11 cellular contexts compared by ENCODE assay signal in genomic region chr15:74265046-74265639, GRCh38. TPM values are rescaled to one million over a fixed set of nuclear protein-coding genes. Genes with fewer than 3 reads are reported as not detected.
DNase-seq lines count a peak whose midpoint lies in the region; ATAC-seq, FAIRE-seq and TF ChIP-seq lines count a peak whose summit lies in the region.
"Had no signal": no experiment of that assay in that cellular context is flagged by ENCODE, and none has a peak within 500 bp of the region (broad histone marks: within the 10 kb centered on the region; RNA-seq: fewer than 3 reads in every experiment).

No MANE protein-coding gene starts in this region.

- H3K9ac ChIP-seq in mesenchymal stem cell (ENCODE audit: low read length), result no peak overlapping the region

- no peak overlapping the region for H2AFZ ChIP-seq in mesenchymal stem cell (ENCODE audit: low read depth, low read length)

- H3K18ac ChIP-seq in mesenchymal stem cell (ENCODE audit: low read depth in 1 of 2, low read length in 2 of 2), result no peak overlapping the region

- H3K4me3 ChIP-seq in astrocyte of the spinal cord (ENCODE audit: low read depth, low read length) (no peak overlapping the region), mesenchymal stem cell (ENCODE audit: insufficient read depth in 1 of 2, low read depth in 1 of 2, low read length in 2 of 2) (no peak overlapping the region), small intestine (ENCODE audit: low read depth in 1 of 2, low read length in 2 of 2) (no peak overlapping the region)

- H3K9me3 ChIP-seq in mesenchymal stem cell (ENCODE audit: control insufficient read depth, low read length) (no peaks in the 10 kb centered on the region), small intestine (ENCODE audit: control insufficient read depth, low read depth) (no peaks in the 10 kb centered on the region)

- H2BK5ac ChIP-seq in mesenchymal stem cell (ENCODE audit: low read depth, low read length, poor library complexity, severe bottlenecking), result no peak overlapping the region

- no peak for FAIRE-seq in small intestine (lab: Jason Lieb, UNC)

- no peak overlapping the region for H2BK120ac ChIP-seq in mesenchymal stem cell (ENCODE audit: low read depth, low read length)

- CTCF ChIA-PET in activated CD4-positive, alpha-beta T cell treated with anti-CD3 and anti-CD28 coated beads for 36 hours (lab: Charles Lee), result interaction anchor here (0.6 to 0.7 kb wide), 3 partner anchors 13 to 212 kb away, joined by 3 read pairs; no protein-coding TSS in a partner anchor

- H3K79me1 ChIP-seq in mesenchymal stem cell (replicated peaks; ENCODE audit: low read length, poor library complexity, severe bottlenecking), result no peaks in the 10 kb centered on the region

- no peak overlapping the region for H3K27ac Mint-ChIP-seq in activated CD4-positive, alpha-beta T cell treated with anti-CD3 and anti-CD28 coated beads for 36 hours
- no peak overlapping the region for H3K27ac Mint-ChIP-seq in effector memory CD8-positive, alpha-beta T cell

- peaks cover 23% of the 10 kb centered on the region for H3K27me3 Mint-ChIP-seq in activated CD4-positive, alpha-beta T cell treated with anti-CD3 and anti-CD28 coated beads for 36 hours
- H3K27me3 Mint-ChIP-seq in effector memory CD8-positive, alpha-beta T cell, result peaks cover 58 to 93% of the 10 kb centered on the region in 2 donors

- H4K91ac ChIP-seq in mesenchymal stem cell (ENCODE audit: low read length), result no peak overlapping the region

- no peak overlapping the region for H2BK12ac ChIP-seq in mesenchymal stem cell (ENCODE audit: low read length in 2 of 2)

- no peak overlapping the region for H3K4ac ChIP-seq in mesenchymal stem cell (ENCODE audit: low read depth in 1 of 2, low read length in 2 of 2)

- TF ChIP-seq EP300 in Ishikawa (IDR thresholded peaks at IDR 0.05; ENCODE audit: borderline replicate concordance), result no peak

- H3K4me1 ChIP-seq in mesenchymal stem cell (ENCODE audit: control insufficient read depth, insufficient read depth, low read depth, low read length), result peaks cover under 1% of the 10 kb centered on the region
- no peaks in the 10 kb centered on the region for H3K4me1 ChIP-seq in small intestine (ENCODE audit: control insufficient read depth in 2 of 2, insufficient read depth in 1 of 2, low read depth in 1 of 2, low read length in 1 of 2)

- WGBS in mesenchymal stem cell, result 15% methylated on average over 4 of the region's 5 CpGs
- 37 to 44% (median 42%) methylated on average over 5 of the region's 5 CpGs for WGBS in small intestine, 3 donors

- no peak overlapping the region for H3K4me3 Mint-ChIP-seq in activated CD4-positive, alpha-beta T cell treated with anti-CD3 and anti-CD28 coated beads for 36 hours
- H3K4me3 Mint-ChIP-seq in effector memory CD8-positive, alpha-beta T cell, result no peak overlapping the region

- no peaks in the 10 kb centered on the region for H3K36me3 Mint-ChIP-seq in activated CD4-positive, alpha-beta T cell treated with anti-CD3 and anti-CD28 coated beads for 36 hours (ENCODE audit: low read depth)
- no peaks in the 10 kb centered on the region for H3K36me3 Mint-ChIP-seq in effector memory CD8-positive, alpha-beta T cell (ENCODE audit: insufficient read depth)

- H3K9me3 Mint-ChIP-seq in activated CD4-positive, alpha-beta T cell treated with anti-CD3 and anti-CD28 coated beads for 36 hours (ENCODE audit: low read depth), result no peaks in the 10 kb centered on the region
- H3K9me3 Mint-ChIP-seq in effector memory CD8-positive, alpha-beta T cell, result peaks cover 0 to 2% of the 10 kb centered on the region in 2 donors

- intact Hi-C loops in activated CD4-positive, alpha-beta T cell treated with anti-CD3 and anti-CD28 coated beads for 36 hours (cut with DNase I, micrococcal nuclease), result loop anchor here in 1 of 2 experiments (1.0 kb wide), 1 partner anchor 26 kb away; no protein-coding TSS in a partner anchor

- H3K36me3 ChIP-seq in mesenchymal stem cell (ENCODE audit: control insufficient read depth in 1 of 2, insufficient read depth in 2 of 2, low read depth in 1 of 2, low read length in 2 of 2) (no peaks in the 10 kb centered on the region), small intestine (ENCODE audit: control insufficient read depth in 2 of 2, insufficient read depth in 2 of 2, low read length in 2 of 2) (no peaks in the 10 kb centered on the region)

- H3K23ac ChIP-seq in mesenchymal stem cell (ENCODE audit: low read length in 2 of 2), result no peak overlapping the region

- in situ Hi-C loops in astrocyte of the spinal cord (cut with HindIII; ENCODE audit: low sequenced_read_pairs), result no loop called here

- no peak for ATAC-seq in activated CD4-positive, alpha-beta T cell treated with anti-CD3 and anti-CD28 coated beads for 36 hours
- ATAC-seq in effector memory CD8-positive, alpha-beta T cell (replicated peaks), result no peak

- H2AK5ac ChIP-seq in mesenchymal stem cell (ENCODE audit: low read length, severe bottlenecking), result no peak overlapping the region

- DNase-seq in activated CD4-positive, alpha-beta T cell treated with anti-CD3 and anti-CD28 coated beads for 36 hours, result peak; percentile 48
- no peak for DNase-seq in activated CD4-positive, alpha-beta T cell treated with anti-CD3 and anti-CD28 coated beads, Interleukin-2, amount 50 U/mL, for 4 hours
- DNase-seq in astrocyte of the spinal cord (ENCODE audit: low read depth, low spot score) (peak; percentile 15), mesenchymal stem cell (peak; percentile 44), small intestine (no peak), anterior cingulate cortex (lab: John Stamatoyannopoulos, UW) (no peak)
- DNase-seq in effector memory CD8-positive, alpha-beta T cell, result no peak
- DNase-seq: activated CD8-positive, alpha-beta memory T cell treated with anti-CD3 and anti-CD28 coated beads, Interleukin-2, amount 50 U/mL, for 48 hours; effector memory CD4-positive, alpha-beta T cell had no signal

- POLR2A ChIA-PET in activated CD4-positive, alpha-beta T cell treated with anti-CD3 and anti-CD28 coated beads for 36 hours (lab: Charles Lee), result no interaction called here

- no peak overlapping the region for H2BK15ac ChIP-seq in mesenchymal stem cell (ENCODE audit: low read depth, poor library complexity, severe bottlenecking)

- TF ChIP-seq RAD21 in Ishikawa (IDR thresholded peaks at IDR 0.05; ENCODE audit: low read depth), result no peak

- no peaks in the 10 kb centered on the region for H3K4me1 Mint-ChIP-seq in activated CD4-positive, alpha-beta T cell treated with anti-CD3 and anti-CD28 coated beads for 36 hours
- no peaks in the 10 kb centered on the region for H3K4me1 Mint-ChIP-seq in effector memory CD8-positive, alpha-beta T cell (ENCODE audit: low read depth in 2 of 2)

- H3K27ac ChIP-seq in mesenchymal stem cell (ENCODE audit: low read length, poor library complexity, severe bottlenecking), result no peak overlapping the region
- no peak overlapping the region for H3K27ac ChIP-seq in small intestine (ENCODE audit: low read depth in 1 of 2, low read length in 1 of 2)
- H3K27ac ChIP-seq: RWPE1 had no signal

- TF ChIP-seq CTCF in astrocyte of the spinal cord (IDR thresholded peaks at IDR 0.05; ENCODE audit: low read depth, low read length), result no peak

- no peak overlapping the region for H3K4me2 ChIP-seq in mesenchymal stem cell (ENCODE audit: low read length, poor library complexity, severe bottlenecking)

- H3K14ac ChIP-seq in mesenchymal stem cell (ENCODE audit: low read length in 2 of 2), result no peak overlapping the region

- H3K27me3 ChIP-seq in mesenchymal stem cell (ENCODE audit: control insufficient read depth in 1 of 2, insufficient read depth in 1 of 2, low read length in 2 of 2) (peaks cover 85 to 93% of the 10 kb centered on the region in 2 experiments), small intestine (ENCODE audit: control insufficient read depth in 2 of 2, insufficient read depth in 2 of 2, low read length in 2 of 2) (no peaks in the 10 kb centered on the region)

- H4K8ac ChIP-seq in mesenchymal stem cell (ENCODE audit: low read length), result no peak overlapping the region

TF ChIP-seq in Ishikawa, 13 proteins besides CTCF, POLR2A, EP300 and RAD21 (continues in another document):
- TF ChIP-seq EGR1 (IDR thresholded peaks at IDR 0.05) (no peak), TCF12 (IDR thresholded peaks at IDR 0.05; ENCODE audit: low read depth) (no peak), FOXM1 (IDR thresholded peaks at IDR 0.05; ENCODE audit: borderline replicate concordance, low read depth) (no peak), REST (IDR thresholded peaks at IDR 0.05; ENCODE audit: low read depth) (peak; percentile 98), TEAD4 (IDR thresholded peaks at IDR 0.05) (no peak), USF1 (IDR thresholded peaks at IDR 0.05) (no peak)

RNA-seq across cellular contexts. Expression of gene CCDC33, which starts 29.0 kb away (rescaled TPM):
- not detected for total RNA-seq in activated CD4-positive, alpha-beta T cell treated with anti-CD3 and anti-CD28 coated beads for 36 hours
- 0.29 TPM for polyA plus RNA-seq in mesenchymal stem cell (2013, experiment 1 of 2)
- 0.40 TPM for polyA plus RNA-seq in mesenchymal stem cell (2013, experiment 2 of 2)
- under 1 TPM in 1 of 3 donors, not detected in 2; 0.01 TPM for polyA plus RNA-seq in small intestine

Comparison
In these comparisons a context has a peak if more than half of its experiments do, and no peak if none do; other contexts are left out.
1. DNase-seq: peak in activated CD4-positive, alpha-beta T cell treated with anti-CD3 and anti-CD28 coated beads for 36 hours (single experiment), astrocyte of the spinal cord (single experiment) and mesenchymal stem cell (single experiment); none in activated CD4-positive, alpha-beta T cell treated with anti-CD3 and anti-CD28 coated beads, Interleukin-2, amount 50 U/mL, for 4 hours (0 of 2), small intestine (single experiment), effector memory CD8-positive, alpha-beta T cell (0 of 3) and anterior cingulate cortex (0 of 58).